In the genomic region with DNA sequence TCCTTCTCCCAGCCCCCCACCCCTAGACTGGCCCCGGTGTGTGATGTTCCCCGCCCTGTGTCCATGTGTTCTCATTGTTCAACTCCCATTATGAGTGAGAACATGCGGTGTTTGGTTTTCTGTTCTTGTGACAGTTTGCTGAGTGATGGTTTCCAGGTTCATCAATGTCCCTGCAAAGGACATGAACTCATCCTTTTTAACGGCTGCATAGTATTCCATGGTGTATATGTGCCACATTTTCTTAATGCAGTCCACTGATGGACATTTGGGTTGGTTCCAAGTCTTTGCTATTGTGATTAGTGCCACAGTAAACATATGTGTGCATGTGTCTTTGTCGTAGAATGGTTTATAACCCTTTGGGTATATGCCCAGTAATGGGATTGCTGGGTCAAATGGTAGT, we compare ENCODE assay signal across 9 cellular contexts. TPM values are rescaled to one million over a fixed set of nuclear protein-coding genes. Genes with fewer than 3 reads are reported as not detected.
"Had no signal": no experiment of that assay in that cellular context is flagged by ENCODE, and none has a peak within 500 bp of the region (broad histone marks: within the 10 kb centered on the region; RNA-seq: fewer than 3 reads in every experiment).

No MANE protein-coding gene starts in this region.

RNA-seq across cellular contexts. Expression of a gene that starts 4.7 kb away (rescaled TPM):
- total RNA-seq: PC-3, PC-9, RPMI7951, SJCRH30, SJSA1, SK-MEL-5 had no signal
- polyA plus RNA-seq: SK-N-SH had no signal

RNA-seq across cellular contexts. Expression of a gene that starts 15.2 kb away (rescaled TPM):
- total RNA-seq: OCI-LY7, PC-3, PC-9, Peyer's patch, RPMI7951, SJCRH30, SJSA1, SK-MEL-5 had no signal
- polyA plus RNA-seq: SK-N-SH had no signal

RNA-seq across cellular contexts. Expression of a gene that starts 52.0 kb away (rescaled TPM):
- total RNA-seq: PC-3, PC-9, RPMI7951, SJCRH30, SJSA1, SK-MEL-5 had no signal
- polyA plus RNA-seq: SK-N-SH had no signal
